In the genomic region with DNA sequence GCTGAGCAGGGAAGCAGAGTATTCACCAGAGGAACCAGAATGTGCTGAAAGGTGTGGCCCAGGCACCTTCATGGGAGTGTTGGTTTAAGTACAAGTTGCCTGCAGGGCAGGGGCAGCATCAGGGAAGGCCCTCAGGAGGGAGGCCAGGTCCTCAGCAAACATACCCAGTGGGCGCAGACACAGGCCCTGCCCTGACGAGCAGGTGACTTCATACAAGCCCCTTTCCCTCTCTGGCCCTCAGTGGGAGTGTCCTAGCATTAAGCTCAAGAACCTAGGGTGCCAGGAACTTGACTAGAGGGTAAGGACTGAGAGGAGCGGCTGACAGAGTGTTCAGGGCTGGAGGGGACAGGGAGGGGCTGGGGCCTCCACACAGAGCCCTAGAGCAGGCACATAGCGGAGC, we compare ENCODE assay signal across 17 cellular contexts. TPM values are rescaled to one million over a fixed set of nuclear protein-coding genes. Genes with fewer than 3 reads are reported as not detected.
DNase-seq lines count a peak whose midpoint lies in the region; ATAC-seq lines count a peak whose summit lies in the region.
"Had no signal": no experiment of that assay in that cellular context is flagged by ENCODE, and none has a peak within 500 bp of the region (broad histone marks: within the 10 kb centered on the region; RNA-seq: fewer than 3 reads in every experiment).

No MANE protein-coding gene starts in this region.

- H3K9me3 ChIP-seq in CD4-positive, CD25-positive, alpha-beta regulatory T cell (ENCODE audit: control insufficient read depth in 2 of 2, low read length in 2 of 2), result no peaks in the 10 kb centered on the region
- no peaks in the 10 kb centered on the region for H3K9me3 ChIP-seq in naive thymus-derived CD4-positive, alpha-beta T cell (ENCODE audit: control insufficient read depth in 2 of 3, low read length in 3 of 3)

- CTCF ChIA-PET in activated CD8-positive, alpha-beta T cell treated with anti-CD3 and anti-CD28 coated beads, Interleukin-2, amount 10 ng/mL, durations not matched to agents 7 days and 5 days (lab: Charles Lee), result interaction anchor here (0.6 to 16.1 kb wide), 4 partner anchors 7 to 305 kb away, joined by 3 to 184 read pairs (median 4); a partner anchor contains a TSS
- CTCF ChIA-PET in naive thymus-derived CD4-positive, alpha-beta T cell (lab: Charles Lee), result interaction anchor here (0.9 to 1.6 kb wide), 4 partner anchors 9 to 189 kb away, joined by 3 to 11 read pairs (median 4); no protein-coding TSS in a partner anchor

- peak overlapping the region; percentile 62 for H3K27ac ChIP-seq in CD4-positive, CD25-positive, alpha-beta regulatory T cell (ENCODE audit: insufficient read depth, low read length, poor library complexity, severe bottlenecking)
- H3K27ac ChIP-seq in naive thymus-derived CD4-positive, alpha-beta T cell (ENCODE audit: low read depth, low read length), result peak overlapping the region; percentile 77

- no peaks in the 10 kb centered on the region for H3K27me3 ChIP-seq in CD4-positive, CD25-positive, alpha-beta regulatory T cell (ENCODE audit: control insufficient read depth, insufficient read depth, low read length)
- no peaks in the 10 kb centered on the region for H3K27me3 ChIP-seq in naive thymus-derived CD4-positive, alpha-beta T cell (ENCODE audit: control insufficient read depth in 2 of 2, insufficient read depth in 2 of 2, low read length in 2 of 2)

- H3K27ac Mint-ChIP-seq in T-helper 1 cell treated with Interleukin-12 subunit alpha and Interleukin-12 subunit beta and Interleukin-4 antibody, amounts not matched to agents 30 μg/mL and 1 μg/mL, for 36 hours, result peak overlapping the region; percentile 72
- peak overlapping the region; percentile 91 to 96 (median 92) for H3K27ac Mint-ChIP-seq in CD4-positive, CD25-positive, alpha-beta regulatory T cell
- peak overlapping the region; percentile 81 for H3K27ac Mint-ChIP-seq in activated CD8-positive, alpha-beta T cell treated with anti-CD3 and anti-CD28 coated beads, Interleukin-2, amount 10 ng/mL, durations not matched to agents 7 days and 5 days
- H3K27ac Mint-ChIP-seq in naive thymus-derived CD4-positive, alpha-beta T cell, result peak overlapping the region; percentile 74 to 98 (median 97)
- H3K27ac Mint-ChIP-seq: nephron had no signal

- ATAC-seq in CD4-positive, CD25-positive, alpha-beta regulatory T cell (ENCODE audit: low read depth in 2 of 2), result no peak
- ATAC-seq in activated CD8-positive, alpha-beta T cell treated with anti-CD3 and anti-CD28 coated beads, Interleukin-2, amount 10 ng/mL, durations not matched to agents 7 days and 5 days, result no peak
- no peak for ATAC-seq in naive thymus-derived CD4-positive, alpha-beta T cell
- no peak for ATAC-seq in left colon

- H3K36me3 ChIP-seq in CD4-positive, CD25-positive, alpha-beta regulatory T cell (ENCODE audit: control insufficient read depth, insufficient read depth, low read length), result peaks cover 88% of the 10 kb centered on the region
- H3K36me3 ChIP-seq in naive thymus-derived CD4-positive, alpha-beta T cell (ENCODE audit: control insufficient read depth in 2 of 3, insufficient read depth in 3 of 3, low read length in 3 of 3), result peaks cover 0 to 73% (median 23%) of the 10 kb centered on the region in 3 experiments

- POLR2A ChIA-PET in activated CD8-positive, alpha-beta T cell treated with anti-CD3 and anti-CD28 coated beads, Interleukin-2, amount 10 ng/mL, durations not matched to agents 7 days and 5 days (lab: Charles Lee), result interaction anchor here (1.0 to 10.2 kb wide), 2 partner anchors 7 to 14 kb away, joined by 3 to 117 read pairs; no protein-coding TSS in a partner anchor
- POLR2A ChIA-PET in naive thymus-derived CD4-positive, alpha-beta T cell (lab: Charles Lee), result interaction anchor here (0.9 to 48.9 kb wide), 4 partner anchors 4 to 127 kb away, joined by 3 to 1265 read pairs (median 636); a partner anchor contains a TSS

- peaks cover 26% of the 10 kb centered on the region for H3K4me1 Mint-ChIP-seq in T-helper 1 cell treated with Interleukin-12 subunit alpha and Interleukin-12 subunit beta and Interleukin-4 antibody, amounts not matched to agents 30 μg/mL and 1 μg/mL, for 36 hours (ENCODE audit: low read depth)
- peaks cover 5 to 80% (median 32%) of the 10 kb centered on the region in 4 donors for H3K4me1 Mint-ChIP-seq in CD4-positive, CD25-positive, alpha-beta regulatory T cell
- peaks cover 56% of the 10 kb centered on the region for H3K4me1 Mint-ChIP-seq in activated CD8-positive, alpha-beta T cell treated with anti-CD3 and anti-CD28 coated beads, Interleukin-2, amount 10 ng/mL, durations not matched to agents 7 days and 5 days (ENCODE audit: low read depth)
- peaks cover 34 to 87% (median 79%) of the 10 kb centered on the region in 7 donors for H3K4me1 Mint-ChIP-seq in naive thymus-derived CD4-positive, alpha-beta T cell
- H3K4me1 Mint-ChIP-seq: nephron had no signal

- H3K9me3 Mint-ChIP-seq in T-helper 1 cell treated with Interleukin-12 subunit alpha and Interleukin-12 subunit beta and Interleukin-4 antibody, amounts not matched to agents 30 μg/mL and 1 μg/mL, for 36 hours, result no peaks in the 10 kb centered on the region
- H3K9me3 Mint-ChIP-seq in CD4-positive, CD25-positive, alpha-beta regulatory T cell, result no peaks in the 10 kb centered on the region
- H3K9me3 Mint-ChIP-seq in activated CD8-positive, alpha-beta T cell treated with anti-CD3 and anti-CD28 coated beads, Interleukin-2, amount 10 ng/mL, durations not matched to agents 7 days and 5 days (ENCODE audit: insufficient read depth), result no peaks in the 10 kb centered on the region
- H3K9me3 Mint-ChIP-seq in naive thymus-derived CD4-positive, alpha-beta T cell, result no peaks in the 10 kb centered on the region
- H3K9me3 Mint-ChIP-seq: nephron had no signal

- no peak for DNase-seq in T-helper 1 cell
- no peak for DNase-seq in CD4-positive, CD25-positive, alpha-beta regulatory T cell
- DNase-seq in activated CD8-positive, alpha-beta T cell treated with anti-CD3 and anti-CD28 coated beads, Interleukin-2, amount 10 ng/mL, durations not matched to agents 7 days and 5 days, result no peak
- DNase-seq in naive thymus-derived CD4-positive, alpha-beta T cell, result no peak
- DNase-seq in cortex of kidney (lab: John Stamatoyannopoulos, UW), result no peak
- no peak for DNase-seq in left colon
- no peak for DNase-seq in AG08396 (ENCODE audit: low spot score)
- DNase-seq: 8988T; effector CD4-positive, alpha-beta T cell; EL; KG1; NCI-H1105; SHP77; T1000 had no signal

- peaks cover 42% of the 10 kb centered on the region for H3K36me3 Mint-ChIP-seq in T-helper 1 cell treated with Interleukin-12 subunit alpha and Interleukin-12 subunit beta and Interleukin-4 antibody, amounts not matched to agents 30 μg/mL and 1 μg/mL, for 36 hours (ENCODE audit: low read depth)
- H3K36me3 Mint-ChIP-seq in CD4-positive, CD25-positive, alpha-beta regulatory T cell, result peaks cover 43% of the 10 kb centered on the region
- peaks cover 72% of the 10 kb centered on the region for H3K36me3 Mint-ChIP-seq in activated CD8-positive, alpha-beta T cell treated with anti-CD3 and anti-CD28 coated beads, Interleukin-2, amount 10 ng/mL, durations not matched to agents 7 days and 5 days (ENCODE audit: low read depth)
- H3K36me3 Mint-ChIP-seq in naive thymus-derived CD4-positive, alpha-beta T cell, result peaks cover 3 to 47% (median 27%) of the 10 kb centered on the region in 5 donors

- H3K27me3 Mint-ChIP-seq in T-helper 1 cell treated with Interleukin-12 subunit alpha and Interleukin-12 subunit beta and Interleukin-4 antibody, amounts not matched to agents 30 μg/mL and 1 μg/mL, for 36 hours (ENCODE audit: low read depth), result no peaks in the 10 kb centered on the region
- H3K27me3 Mint-ChIP-seq in CD4-positive, CD25-positive, alpha-beta regulatory T cell, result no peaks in the 10 kb centered on the region
- H3K27me3 Mint-ChIP-seq in activated CD8-positive, alpha-beta T cell treated with anti-CD3 and anti-CD28 coated beads, Interleukin-2, amount 10 ng/mL, durations not matched to agents 7 days and 5 days (ENCODE audit: low read depth), result no peaks in the 10 kb centered on the region
- H3K27me3 Mint-ChIP-seq in naive thymus-derived CD4-positive, alpha-beta T cell, result no peaks in the 10 kb centered on the region

- no peak overlapping the region for H3K4me3 Mint-ChIP-seq in T-helper 1 cell treated with Interleukin-12 subunit alpha and Interleukin-12 subunit beta and Interleukin-4 antibody, amounts not matched to agents 30 μg/mL and 1 μg/mL, for 36 hours
- H3K4me3 Mint-ChIP-seq in CD4-positive, CD25-positive, alpha-beta regulatory T cell, result peak overlapping the region in 3 of 4 donors; percentile 39 to 70 (median 68)
- H3K4me3 Mint-ChIP-seq in activated CD8-positive, alpha-beta T cell treated with anti-CD3 and anti-CD28 coated beads, Interleukin-2, amount 10 ng/mL, durations not matched to agents 7 days and 5 days, result no peak overlapping the region
- H3K4me3 Mint-ChIP-seq in naive thymus-derived CD4-positive, alpha-beta T cell, result peak overlapping the region; percentile 23 to 82 (median 77)
- H3K4me3 Mint-ChIP-seq: nephron had no signal

- intact Hi-C loops in naive thymus-derived CD4-positive, alpha-beta T cell (cut with micrococcal nuclease), result loop anchor here in 1 of 2 donors (1.0 kb wide), 1 partner anchor 8 kb away; no protein-coding TSS in a partner anchor
- intact Hi-C loops in left colon (cut with DNase I, micrococcal nuclease), result no loop called here

- H3K4me3 ChIP-seq in CD4-positive, CD25-positive, alpha-beta regulatory T cell (ENCODE audit: low read depth, low read length), result no peak overlapping the region
- H3K4me3 ChIP-seq in naive thymus-derived CD4-positive, alpha-beta T cell (ENCODE audit: low read length), result no peak overlapping the region

- peaks cover 42% of the 10 kb centered on the region for H3K4me1 ChIP-seq in CD4-positive, CD25-positive, alpha-beta regulatory T cell (ENCODE audit: control insufficient read depth, insufficient read depth, low read length, poor library complexity, severe bottlenecking)
- peaks cover 13 to 70% of the 10 kb centered on the region in 2 donors for H3K4me1 ChIP-seq in naive thymus-derived CD4-positive, alpha-beta T cell (ENCODE audit: control insufficient read depth in 2 of 2, insufficient read depth in 2 of 2, low read length in 2 of 2)

RNA-seq across cellular contexts. Expression of a gene that starts 7.5 kb away (rescaled TPM):
- total RNA-seq in CD4-positive, CD25-positive, alpha-beta regulatory T cell, result 18.7 TPM
- polyA plus RNA-seq in CD4-positive, CD25-positive, alpha-beta regulatory T cell, result 10 to 100 TPM; 10.9 to 16.4 (median 12.1) TPM
- total RNA-seq in activated CD8-positive, alpha-beta T cell treated with anti-CD3 and anti-CD28 coated beads, Interleukin-2, amount 10 ng/mL, durations not matched to agents 7 days and 5 days, result 10 to 100 TPM; 24.5 to 25.4 TPM
- total RNA-seq in naive thymus-derived CD4-positive, alpha-beta T cell, result 10 to 100 TPM; 12.4 to 21.3 (median 17.9) TPM
- 10 to 100 TPM; 19.0 to 43.0 TPM for polyA plus RNA-seq in naive thymus-derived CD4-positive, alpha-beta T cell
- total RNA-seq in left colon, result 1 to 10 TPM; 3.7 to 4.2 TPM

RNA-seq across cellular contexts. Expression of a gene that starts 29.9 kb away (rescaled TPM):
- total RNA-seq in CD4-positive, CD25-positive, alpha-beta regulatory T cell, result 67.5 TPM
- polyA plus RNA-seq in CD4-positive, CD25-positive, alpha-beta regulatory T cell, result 10 to 100 TPM; 44.2 to 58.0 (median 47.4) TPM
- 10 to 100 TPM; 47.6 to 49.2 TPM for total RNA-seq in activated CD8-positive, alpha-beta T cell treated with anti-CD3 and anti-CD28 coated beads, Interleukin-2, amount 10 ng/mL, durations not matched to agents 7 days and 5 days
- total RNA-seq in naive thymus-derived CD4-positive, alpha-beta T cell, result 10 to 100 TPM; 47.2 to 73.8 (median 70.9) TPM
- polyA plus RNA-seq in naive thymus-derived CD4-positive, alpha-beta T cell, result 10 to 100 TPM; 62.6 to 84.7 TPM
- total RNA-seq in left colon, result 10 to 100 TPM; 32.0 to 41.2 TPM

RNA-seq across cellular contexts. Expression of a gene that starts 30.2 kb away (rescaled TPM):
- 24.0 TPM for total RNA-seq in CD4-positive, CD25-positive, alpha-beta regulatory T cell
- polyA plus RNA-seq in CD4-positive, CD25-positive, alpha-beta regulatory T cell, result 1 to 10 TPM; 2.4 to 7.0 (median 4.8) TPM
- total RNA-seq in activated CD8-positive, alpha-beta T cell treated with anti-CD3 and anti-CD28 coated beads, Interleukin-2, amount 10 ng/mL, durations not matched to agents 7 days and 5 days, result 100 to 1,000 TPM; 135 to 140 TPM
- 100 to 1,000 TPM in 1 of 5 experiments, 10 to 100 TPM in 2, 1 to 10 TPM in 1, under 1 TPM in 1; 0.49 to 158 (median 46.0) TPM for total RNA-seq in naive thymus-derived CD4-positive, alpha-beta T cell
- polyA plus RNA-seq in naive thymus-derived CD4-positive, alpha-beta T cell, result 1 to 10 TPM; 2.0 to 6.3 TPM
- total RNA-seq in left colon, result under 1 TPM in 1 of 2 donors, not detected in 1; 0.20 TPM
- total RNA-seq: lung microvascular endothelial cell had no signal

RNA-seq across cellular contexts. Expression of a gene that starts 50.3 kb away (rescaled TPM):
- 0.96 TPM for total RNA-seq in CD4-positive, CD25-positive, alpha-beta regulatory T cell
- not detected for polyA plus RNA-seq in CD4-positive, CD25-positive, alpha-beta regulatory T cell
- total RNA-seq in activated CD8-positive, alpha-beta T cell treated with anti-CD3 and anti-CD28 coated beads, Interleukin-2, amount 10 ng/mL, durations not matched to agents 7 days and 5 days, result 100 to 1,000 TPM; 532 to 569 TPM
- 100 to 1,000 TPM in 1 of 5 experiments, under 1 TPM in 2, not detected in 2; 0.64 to 260 (median 0.98) TPM for total RNA-seq in naive thymus-derived CD4-positive, alpha-beta T cell
- polyA plus RNA-seq in naive thymus-derived CD4-positive, alpha-beta T cell, result not detected
- total RNA-seq in left colon, result 10 to 100 TPM in 1 of 2 donors, 1 to 10 TPM in 1; 8.2 to 11.7 TPM

RNA-seq across cellular contexts. Expression of a gene that starts 59.8 kb away (rescaled TPM):
- 389 TPM for total RNA-seq in CD4-positive, CD25-positive, alpha-beta regulatory T cell
- polyA plus RNA-seq in CD4-positive, CD25-positive, alpha-beta regulatory T cell, result 10 to 100 TPM; 66.6 to 78.6 (median 75.1) TPM
- total RNA-seq in activated CD8-positive, alpha-beta T cell treated with anti-CD3 and anti-CD28 coated beads, Interleukin-2, amount 10 ng/mL, durations not matched to agents 7 days and 5 days, result 100 to 1,000 TPM; 211 to 246 TPM
- 100 to 1,000 TPM; 267 to 341 (median 284) TPM for total RNA-seq in naive thymus-derived CD4-positive, alpha-beta T cell
- 100 to 1,000 TPM in 1 of 2 donors, 10 to 100 TPM in 1; 83.2 to 115 TPM for polyA plus RNA-seq in naive thymus-derived CD4-positive, alpha-beta T cell
- 100 to 1,000 TPM; 134 to 146 TPM for total RNA-seq in left colon

Comparison
In these comparisons a context has a peak if more than half of its experiments do, and no peak if none do; other contexts are left out.
1. H3K4me3 Mint-ChIP-seq: peak in CD4-positive, CD25-positive, alpha-beta regulatory T cell (3 of 4) and naive thymus-derived CD4-positive, alpha-beta T cell (10 of 10); none in T-helper 1 cell treated with Interleukin-12 subunit alpha and Interleukin-12 subunit beta and Interleukin-4 antibody, amounts not matched to agents 30 μg/mL and 1 μg/mL, for 36 hours (single experiment) and activated CD8-positive, alpha-beta T cell treated with anti-CD3 and anti-CD28 coated beads, Interleukin-2, amount 10 ng/mL, durations not matched to agents 7 days and 5 days (single experiment).
2. Peak in every context shown above with its lines, with median percentiles within 50 percentile points of each other: H3K27ac Mint-ChIP-seq.